Comparison of ENCODE assay signal across 27 cellular contexts in the genomic region with DNA sequence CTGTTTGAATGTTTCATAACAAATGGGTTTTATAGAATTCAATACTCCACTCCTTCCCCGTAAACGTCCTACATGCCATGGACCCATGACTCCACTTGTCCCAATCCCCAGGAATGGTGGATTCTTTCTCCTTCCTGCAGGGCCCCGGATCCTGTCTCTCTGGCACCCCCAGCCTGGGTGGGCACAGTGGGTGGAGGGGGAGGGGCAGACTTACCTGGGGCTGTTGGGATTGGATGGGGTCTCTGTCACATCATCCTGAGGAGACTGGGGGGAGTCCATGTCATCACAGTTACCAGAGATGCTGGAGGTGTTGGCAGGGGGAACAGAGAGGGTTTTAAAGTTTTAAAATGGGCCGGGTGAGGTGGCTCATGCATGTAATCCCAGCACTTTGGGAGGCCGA. TPM values are rescaled to one million over a fixed set of nuclear protein-coding genes. Genes with fewer than 3 reads are reported as not detected.
"Had no signal": no experiment of that assay in that cellular context is flagged by ENCODE, and none has a peak within 500 bp of the region (broad histone marks: within the 10 kb centered on the region; RNA-seq: fewer than 3 reads in every experiment).

No MANE protein-coding gene starts in this region.

- H3K9me3 ChIP-seq: colonic mucosa, mucosa of descending colon, pancreas, prostate gland, sigmoid colon, thoracic aorta, tibial nerve, upper lobe of right lung, uterus had no signal

- H3K4me3 Mint-ChIP-seq: mesothelial cell of epicardium; naive thymus-derived CD4-positive, alpha-beta T cell; nephron; stimulated activated memory B cell treated with anti-CD40 and anti-IgM and Interleukin-4, amounts not matched to agents 10 μg/mL and 1 μg/mL and 100 μg/mL, for 72 hours had no signal

- H3K27me3 Mint-ChIP-seq: stimulated activated memory B cell treated with anti-CD40 and anti-IgM and Interleukin-4, amounts not matched to agents 10 μg/mL and 1 μg/mL and 100 μg/mL, for 72 hours had no signal

- H3K36me3 Mint-ChIP-seq: mesothelial cell of epicardium; naive thymus-derived CD4-positive, alpha-beta T cell had no signal

- ATAC-seq: left lobe of liver; mucosa of descending colon; naive thymus-derived CD4-positive, alpha-beta T cell; pancreas; right cardiac atrium; stimulated activated memory B cell treated with anti-CD40 and anti-IgM and Interleukin-4, amounts not matched to agents 10 μg/mL and 1 μg/mL and 100 μg/mL, for 72 hours; stimulated activated naive CD8-positive, alpha-beta T cell treated with anti-CD3 and anti-CD28 coated beads, Interleukin-15, Interleukin-2, amounts not matched to agents 100 U/mL and 50 U/mL, for 24 hours; upper lobe of right lung had no signal

- H3K4me3 ChIP-seq: colonic mucosa, mucosa of descending colon, pancreas, prostate gland, sigmoid colon, thoracic aorta, tibial nerve, upper lobe of right lung, uterus had no signal

- DNase-seq: central memory CD4-positive, alpha-beta T cell; colonic mucosa; dermis blood vessel endothelial cell; effector memory CD4-positive, alpha-beta T cell; erythroblast; mesenchymal stem cell; naive thymus-derived CD4-positive, alpha-beta T cell; occipital lobe; pancreas; right cardiac atrium; sigmoid colon; stimulated activated CD4-positive, alpha-beta T cell treated with anti-CD3 and anti-CD28 coated beads, Interleukin-4, amount 100 ng/mL, for 4 hours; stimulated activated naive CD8-positive, alpha-beta T cell treated with anti-CD3 and anti-CD28 coated beads, Interleukin-15, Interleukin-2, amounts not matched to agents 100 U/mL and 50 U/mL, for 24 hours; substantia nigra; upper lobe of right lung; uterus had no signal

- H3K36me3 ChIP-seq: colonic mucosa, pancreas, prostate gland, sigmoid colon, thoracic aorta, tibial nerve, upper lobe of right lung, uterus had no signal

- H3K27me3 ChIP-seq: colonic mucosa, pancreas, sigmoid colon, tibial nerve, upper lobe of right lung, uterus had no signal

- H3K4me1 Mint-ChIP-seq: mesothelial cell of epicardium; naive thymus-derived CD4-positive, alpha-beta T cell had no signal

- H3K27ac Mint-ChIP-seq: mesothelial cell of epicardium; stimulated activated memory B cell treated with anti-CD40 and anti-IgM and Interleukin-4, amounts not matched to agents 10 μg/mL and 1 μg/mL and 100 μg/mL, for 72 hours had no signal

- FAIRE-seq: endometrium, frontal cortex, keratinocyte, pancreas had no signal

- H3K4me1 ChIP-seq: colonic mucosa, pancreas, prostate gland, sigmoid colon, tibial nerve, upper lobe of right lung, uterus had no signal

- H3K27ac ChIP-seq: colonic mucosa, pancreas, prostate gland, sigmoid colon, thoracic aorta, tibial nerve, upper lobe of right lung, uterus had no signal

RNA-seq across cellular contexts. Expression of gene TRPV3, which starts 13.2 kb away (rescaled TPM):
- total RNA-seq: dermis blood vessel endothelial cell had no signal
- polyA plus RNA-seq: naive thymus-derived CD4-positive, alpha-beta T cell had no signal
